Comparison of ENCODE assay signal across 1 cellular context in genomic region chr6:125252891-125253290, GRCh38.
TF ChIP-seq lines count a peak whose summit lies in the region.

No MANE protein-coding gene starts in this region.

TF ChIP-seq in HepG2, 621 proteins besides CTCF, POLR2A, EP300 and RAD21 (continued from another document):
- no peak for TF ChIP-seq ZNF18 (CRISPR knock-in tag; IDR thresholded peaks at IDR 0.05; ENCODE audit: insufficient replicate concordance)
- no peak for TF ChIP-seq CAMTA2 (CRISPR knock-in tag; IDR thresholded peaks at IDR 0.05; ENCODE audit: borderline replicate concordance)
- no peak for TF ChIP-seq SMAD3 (CRISPR knock-in tag; IDR thresholded peaks at IDR 0.05)
- no peak for TF ChIP-seq HNF4G (IDR thresholded peaks at IDR 0.05; ENCODE audit: borderline replicate concordance, low read depth, low read length)
- no peak for TF ChIP-seq HNF4G (CRISPR knock-in tag; IDR thresholded peaks at IDR 0.05; ENCODE audit: borderline replicate concordance, low read depth)
- no peak for TF ChIP-seq AGO1 (IDR thresholded peaks at IDR 0.05; ENCODE audit: low read depth, low read length, poor library complexity, severe bottlenecking)
- no peak for TF ChIP-seq RNF219 (CRISPR knock-in tag; IDR thresholded peaks at IDR 0.05)
- TF ChIP-seq PRDM4 (CRISPR knock-in tag; IDR thresholded peaks at IDR 0.05; ENCODE audit: borderline replicate concordance), result no peak
- TF ChIP-seq ZSCAN20 (CRISPR knock-in tag; IDR thresholded peaks at IDR 0.05; ENCODE audit: borderline replicate concordance), result no peak
